ENCODE assay signal across 19 cellular contexts in the genomic region with DNA sequence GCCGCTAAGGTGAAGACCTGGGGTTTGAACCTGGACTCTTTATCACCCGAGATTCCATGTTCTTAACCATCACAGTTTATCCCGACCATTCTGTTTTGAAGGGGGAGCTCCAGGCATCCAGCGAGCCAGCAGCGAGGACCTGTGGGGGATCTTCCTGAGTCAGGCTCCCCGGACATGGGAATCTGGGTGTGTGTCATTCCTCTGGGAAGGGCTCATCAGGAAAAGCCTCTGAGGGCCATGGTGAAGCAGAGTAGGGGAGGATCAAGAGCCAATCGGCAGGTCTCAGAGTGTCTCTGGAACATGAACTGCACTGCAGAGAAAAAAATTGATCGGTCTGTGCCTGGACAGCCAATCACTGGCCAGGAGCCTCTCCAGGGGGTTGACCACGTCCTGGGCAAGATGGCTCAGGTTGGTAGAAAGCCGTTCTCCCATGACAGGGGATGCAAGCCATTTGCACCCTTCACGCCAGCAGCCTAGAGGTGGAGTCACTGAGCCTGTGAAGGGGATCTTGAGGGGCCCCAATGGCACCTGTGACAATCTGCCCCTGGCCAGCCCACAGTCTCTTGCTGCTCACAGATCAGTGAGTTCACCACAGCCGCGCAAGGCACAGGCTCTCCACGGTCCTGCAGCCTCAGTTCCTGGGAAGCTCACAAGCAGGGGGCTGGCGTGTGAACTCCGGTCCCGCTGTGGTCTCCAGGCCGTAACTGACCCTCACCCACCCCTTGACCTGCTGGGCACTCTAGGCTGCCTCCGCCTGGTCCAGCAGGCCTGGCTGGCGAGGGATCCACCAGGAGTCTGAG. TPM values are rescaled to one million over a fixed set of nuclear protein-coding genes. Genes with fewer than 3 reads are reported as not detected.
"Had no signal": no experiment of that assay in that cellular context is flagged by ENCODE, and none has a peak within 500 bp of the region (broad histone marks: within the 10 kb centered on the region; RNA-seq: fewer than 3 reads in every experiment).

No MANE protein-coding gene starts in this region.

- H3K27me3 ChIP-seq: upper lobe of left lung had no signal

- H3K4me3 Mint-ChIP-seq: activated naive CD8-positive, alpha-beta T cell had no signal

- ATAC-seq: activated CD4-positive, CD25-positive, alpha-beta regulatory T cell treated with anti-CD3 and anti-CD28 coated beads, Interleukin-2, amount 50 U/mL, for 24 hours; stimulated activated naive CD8-positive, alpha-beta T cell treated with anti-CD3 and anti-CD28 coated beads, Interleukin-15, Interleukin-2, amounts not matched to agents 100 U/mL and 50 U/mL, for 24 hours had no signal

- H3K9me3 Mint-ChIP-seq: activated T-helper 2 cell treated with anti-CD3 and anti-CD28 coated beads, Interferon-gamma antibody, Interleukin-2, Interleukin-4, amounts not matched to agents 10 μg/mL and 5 μg/mL and 100 μg/mL, durations not matched to agents 14 hours and 24 hours and 36 hours had no signal

- H3K27ac Mint-ChIP-seq: activated naive CD8-positive, alpha-beta T cell; activated T-helper 2 cell treated with anti-CD3 and anti-CD28 coated beads, Interferon-gamma antibody, Interleukin-2, Interleukin-4, amounts not matched to agents 10 μg/mL and 5 μg/mL and 100 μg/mL, durations not matched to agents 14 hours and 24 hours and 36 hours had no signal

- H3K27ac ChIP-seq: epithelial cell of prostate, upper lobe of left lung had no signal

- H3K4me3 ChIP-seq: upper lobe of left lung had no signal

- H3K36me3 ChIP-seq: upper lobe of left lung had no signal

- H3K4me1 ChIP-seq: upper lobe of left lung had no signal

- H3K9me3 ChIP-seq: upper lobe of left lung had no signal

- H3K36me3 Mint-ChIP-seq: activated naive CD8-positive, alpha-beta T cell had no signal

- DNase-seq: activated CD4-positive, alpha-beta T cell treated with anti-CD3 and anti-CD28 coated beads, Interleukin-2, amount 50 U/mL, for 4 hours; activated T-cell treated with anti-CD3 and anti-CD28 coated beads for 4 hours; cerebellar nuclear complex; dermis blood vessel endothelial cell; foreskin melanocyte; kidney glomerular epithelial cell; stimulated activated CD4-positive, alpha-beta T cell treated with anti-CD3 and anti-CD28 coated beads, Interleukin-4, amount 100 ng/mL, for 4 hours; stimulated activated CD8-positive, alpha-beta memory T cell treated with anti-CD3 and anti-CD28 coated beads, Interleukin-4, amount 100 ng/mL, for 48 hours; stimulated activated naive CD8-positive, alpha-beta T cell treated with anti-CD3 and anti-CD28 coated beads, Interleukin-15, Interleukin-2, amounts not matched to agents 100 U/mL and 50 U/mL, for 24 hours; T-helper 9 cell had no signal

RNA-seq across cellular contexts. Expression of a gene that starts 20.4 kb away (rescaled TPM):
- total RNA-seq: activated T-helper 2 cell treated with anti-CD3 and anti-CD28 coated beads, Interferon-gamma antibody, Interleukin-2, Interleukin-4, amounts not matched to agents 10 μg/mL and 5 μg/mL and 100 μg/mL, durations not matched to agents 14 hours and 24 hours and 36 hours; dermis blood vessel endothelial cell; fibroblast of lung; liver; osteocyte; pulmonary artery endothelial cell; upper lobe of left lung had no signal
